ENCODE assay signal across 27 cellular contexts in genomic region chr13:41137241-41137640, GRCh38. TPM values are rescaled to one million over a fixed set of nuclear protein-coding genes. Genes with fewer than 3 reads are reported as not detected.
DNase-seq lines count a peak whose midpoint lies in the region; ATAC-seq and TF ChIP-seq lines count a peak whose summit lies in the region.
"Had no signal": no experiment of that assay in that cellular context is flagged by ENCODE, and none has a peak within 500 bp of the region (broad histone marks: within the 10 kb centered on the region; RNA-seq: fewer than 3 reads in every experiment).

No MANE protein-coding gene starts in this region.

- dilution Hi-C loops in IMR-90 (cut with HindIII; ENCODE audit: low sequenced_read_pairs, unreplicated experiment) = no loop called here

- peak overlapping the region; percentile 59 for H2AK5ac ChIP-seq in IMR-90 (ENCODE audit: low read depth, low read length)

- peak overlapping the region; percentile 87 for H2BK5ac ChIP-seq in IMR-90 (ENCODE audit: low read depth, low read length, poor library complexity, severe bottlenecking)

- H3K4me3 Mint-ChIP-seq in nephron = peak overlapping the region in 2 of 3 experiments; percentile 6 to 7
- H3K4me3 Mint-ChIP-seq: activated CD4-positive, alpha-beta T cell treated with anti-CD3 and anti-CD28 coated beads, Interleukin-2, amount 10 ng/mL, durations not matched to agents 7 days and 5 days; activated naive CD8-positive, alpha-beta T cell; H9; natural killer cell had no signal

- H4K8ac ChIP-seq in IMR-90 (ENCODE audit: low read depth in 2 of 2, low read length in 2 of 2) = peak overlapping the region; percentile 1 to 89; a peak in 2 of 4 replicates

- TF ChIP-seq RAD21 in IMR-90 (IDR thresholded peaks at IDR 0.05; ENCODE audit: low read length) = no peak

- H2BK120ac ChIP-seq in IMR-90 (ENCODE audit: low read depth, low read length) = peak overlapping the region; percentile 81

- peaks cover 2% of the 10 kb centered on the region for H3K9me3 Mint-ChIP-seq in nephron
- H3K9me3 Mint-ChIP-seq: activated CD4-positive, alpha-beta T cell treated with anti-CD3 and anti-CD28 coated beads, Interleukin-2, amount 10 ng/mL, durations not matched to agents 7 days and 5 days; H9; natural killer cell had no signal

- intact Hi-C loops in IMR-90 (cut with micrococcal nuclease) = no loop called here

- peak overlapping the region; percentile 71; the same call in 1 of the 2 replicates for H3K18ac ChIP-seq in IMR-90 (ENCODE audit: low read depth, low read length)

- no peak for TF ChIP-seq CTCF in IMR-90 (conservative IDR thresholded peaks at IDR 0.05; ENCODE audit: low read depth, low read length)
- no peak for TF ChIP-seq CTCF in nephron (IDR thresholded peaks at IDR 0.05; ENCODE audit: unreplicated experiment in 3 of 3)
- TF ChIP-seq CTCF in foreskin fibroblast (IDR thresholded peaks at IDR 0.05; ENCODE audit: low read depth, low read length) = no peak

- peak overlapping the region; percentile 11; the same call in 1 of the 2 replicates for H3K23ac ChIP-seq in IMR-90 (ENCODE audit: low read depth, low read length)

- H3K4ac ChIP-seq in IMR-90 (ENCODE audit: low read depth, low read length) = peak overlapping the region; percentile 86; the same call in 1 of the 2 replicates

- H3K27ac Mint-ChIP-seq in nephron = no peak overlapping the region
- H3K27ac Mint-ChIP-seq: activated CD4-positive, alpha-beta T cell treated with anti-CD3 and anti-CD28 coated beads, Interleukin-2, amount 10 ng/mL, durations not matched to agents 7 days and 5 days; activated naive CD8-positive, alpha-beta T cell; natural killer cell had no signal

- in situ Hi-C loops in IMR-90 (cut with MboI; ENCODE audit: low sequenced_read_pairs) = no loop called here

- peak overlapping the region; percentile 30 for H4K91ac ChIP-seq in IMR-90 (ENCODE audit: insufficient read depth, low read depth, low read length)

- H2BK15ac ChIP-seq in IMR-90 (ENCODE audit: low read depth, low read length) = peak overlapping the region; percentile 27; the same call in 2 of the 3 replicates

- WGBS in IMR-90 (ENCODE audit: extremely low coverage in 2 of 2, insufficient read length in 1 of 2), 2 experiments = 83% methylated on average over 2 of the region's 3 CpGs; no CpG with 5 or more reads in 1 of the 2 experiments

- no peaks in the 10 kb centered on the region for H3K9me3 ChIP-seq in IMR-90 (ENCODE audit: control insufficient read depth, insufficient read depth, low read length)
- H3K9me3 ChIP-seq: BE2C, heart right ventricle, mucosa of descending colon, upper lobe of left lung had no signal

- no peak overlapping the region for H2AFZ ChIP-seq in IMR-90 (replicated peaks; ENCODE audit: low read length, poor library complexity)

- 0 out of 2 replicates have a peak overlapping the region, but pooled peaks have one; percentile 12 for H3K4me2 ChIP-seq in IMR-90 (ENCODE audit: low read depth, low read length)

- ATAC-seq in IMR-90 (ENCODE audit: low read depth) = no peak
- no peak for ATAC-seq in GM21515 (IDR thresholded peaks at IDR 0.05; ENCODE audit: unreplicated experiment)
- ATAC-seq: heart right ventricle, mucosa of descending colon, natural killer cell, Panc1 had no signal

- peaks cover 16% of the 10 kb centered on the region for H3K4me1 Mint-ChIP-seq in nephron

- no peaks in the 10 kb centered on the region for H4K20me1 ChIP-seq in IMR-90 (ENCODE audit: insufficient read depth, low read length)

- peak overlapping the region; percentile 9; the same call in 1 of the 2 replicates for H3K27ac ChIP-seq in IMR-90 (ENCODE audit: insufficient read depth, low read length)
- H3K27ac ChIP-seq: heart right ventricle, HL-60, upper lobe of left lung had no signal

- POLR2A ChIA-PET in IMR-90 (lab: Charles Lee; ENCODE audit: unreplicated experiment) = no interaction called here

- peak overlapping the region; percentile 57; the same call in 1 of the 2 replicates for H3K14ac ChIP-seq in IMR-90 (replicated peaks; ENCODE audit: low read depth, low read length)

- H3K36me3 ChIP-seq in IMR-90 (ENCODE audit: control insufficient read depth, insufficient read depth, low read length) = no peaks in the 10 kb centered on the region
- H3K36me3 ChIP-seq: BE2C, heart right ventricle, upper lobe of left lung had no signal

- TF ChIP-seq POLR2A in IMR-90 (IDR thresholded peaks at IDR 0.05; ENCODE audit: low read depth, low read length) = no peak

- H2BK20ac ChIP-seq in IMR-90 (ENCODE audit: low read depth, low read length) = peak overlapping the region; percentile 89

- peak overlapping the region; percentile 85; the same call in 1 of the 2 replicates for H4K5ac ChIP-seq in IMR-90 (ENCODE audit: low read depth, low read length)

- peaks cover 14% of the 10 kb centered on the region for H3K4me1 ChIP-seq in IMR-90 (ENCODE audit: control insufficient read depth, insufficient read depth, low read length)
- H3K4me1 ChIP-seq: BE2C had no signal

- H3K79me1 ChIP-seq in IMR-90 (ENCODE audit: low read depth in 1 of 2, low read length in 2 of 2) = peaks cover 11 to 16% of the 10 kb centered on the region in 2 experiments

- CTCF ChIA-PET in IMR-90 (lab: Yijun Ruan, JAX) = no interaction called here

- H3K27me3 Mint-ChIP-seq in nephron (ENCODE audit: low read depth) = no peaks in the 10 kb centered on the region
- H3K27me3 Mint-ChIP-seq: activated CD4-positive, alpha-beta T cell treated with anti-CD3 and anti-CD28 coated beads, Interleukin-2, amount 10 ng/mL, durations not matched to agents 7 days and 5 days; activated naive CD8-positive, alpha-beta T cell had no signal

- H3K4me3 ChIP-seq in IMR-90 (ENCODE audit: insufficient read depth, low read depth, low read length) (no peak overlapping the region), foreskin fibroblast (ENCODE audit: low read depth in 1 of 2, low read length in 2 of 2) (no peak overlapping the region)
- H3K4me3 ChIP-seq: heart right ventricle, lung, mucosa of descending colon, upper lobe of left lung had no signal

- BruUV-seq in IMR-90 (replicated peaks; lab: Mats Ljungman, UMichigan) = no TSS peak

- no peak overlapping the region for H2AK9ac ChIP-seq in IMR-90 (replicated peaks; ENCODE audit: low read depth, low read length, poor library complexity)

- DNase-seq in ELR (ENCODE audit: low read depth) = peak; percentile 62
- peak; percentile 23 for DNase-seq in IMR-90
- peak; percentile 9 to 17 for DNase-seq in dermis microvascular lymphatic vessel endothelial cell (ENCODE audit: low read depth in 2 of 2)
- DNase-seq in cortex of kidney (lab: John Stamatoyannopoulos, UW) = no peak
- DNase-seq in foreskin fibroblast = no peak
- DNase-seq in SKM-1 treated with dmso at 0.1 percent for 144 hours (lab: John Stamatoyannopoulos, UW; ENCODE audit: unreplicated experiment) = no peak
- DNase-seq: activated CD4-positive, alpha-beta T cell treated with anti-CD3 and anti-CD28 coated beads, Interleukin-2, amount 10 ng/mL, durations not matched to agents 7 days and 5 days; anterior cingulate cortex; BE2C; effector memory CD4-positive, alpha-beta T cell; foreskin melanocyte; H9; heart right ventricle; Kasumi-1; mucosa of descending colon; natural killer cell; NCI-H1694 treated with DMSO at 0.1 percent for 48 hours; NCI-H2171; SHP77 treated with DMSO at 0.1 percent for 48 hours; stimulated activated naive CD4-positive, alpha-beta T cell; upper lobe of left lung had no signal

- H3K9ac ChIP-seq in IMR-90 (ENCODE audit: low read depth, low read length) = no peak overlapping the region

- H3K27me3 ChIP-seq in IMR-90 (ENCODE audit: control insufficient read depth, insufficient read depth, low read length) = no peaks in the 10 kb centered on the region
- H3K27me3 ChIP-seq: BE2C, heart right ventricle, upper lobe of left lung had no signal

- H3K36me3 Mint-ChIP-seq in nephron (ENCODE audit: low read depth) = peaks cover 4% of the 10 kb centered on the region
- H3K36me3 Mint-ChIP-seq: natural killer cell had no signal

- H3K56ac ChIP-seq in IMR-90 (ENCODE audit: extremely low read depth, insufficient read depth, low read length) = no peak overlapping the region

- peaks cover 16% of the 10 kb centered on the region for H3K9me1 ChIP-seq in IMR-90 (ENCODE audit: insufficient read depth, low read length)

TF ChIP-seq in IMR-90, 13 proteins besides CTCF, POLR2A, EP300 and RAD21:
- TF ChIP-seq SMC3 (IDR thresholded peaks at IDR 0.05; ENCODE audit: low read depth, low read length) (no peak), RFX5 (IDR thresholded peaks at IDR 0.05; ENCODE audit: low read depth, low read length) (no peak), USF2 (IDR thresholded peaks at IDR 0.05; ENCODE audit: low read depth, low read length) (no peak), MXI1 (IDR thresholded peaks at IDR 0.05; ENCODE audit: borderline replicate concordance, low read depth, low read length) (no peak), FOS (IDR thresholded peaks at IDR 0.05; ENCODE audit: low read depth, low read length) (no peak), NFE2L2 (IDR thresholded peaks at IDR 0.05; ENCODE audit: low read depth, low read length) (no peak)

RNA-seq across cellular contexts. Expression of gene KBTBD6, which starts 4.6 kb away (rescaled TPM):
- 14.7 and 18.3 TPM in 2 replicates for total RNA-seq in IMR-90 (2012; rRNA removed)
- 3.0 and 3.6 TPM in 2 replicates for polyA plus RNA-seq in IMR-90 (2012; rRNA removed)
- polyA plus RNA-seq in IMR-90 (2012; cell fraction: cytosol; rRNA removed) = 2.0 and 2.3 TPM in 2 replicates
- polyA plus RNA-seq in IMR-90 (2012; cell fraction: nucleus; rRNA removed; ENCODE audit: low replicate concordance) = 0.98 and 1.2 TPM in 2 replicates
- total RNA-seq in dermis microvascular lymphatic vessel endothelial cell = 7.7 and 8.5 TPM in 2 replicates

RNA-seq across cellular contexts. Expression of gene KBTBD7, which starts 57.1 kb away (rescaled TPM):
- total RNA-seq in IMR-90 (2012; rRNA removed) (7.9 and 9.4 TPM in 2 replicates), dermis microvascular lymphatic vessel endothelial cell (5.1 and 7.5 TPM in 2 replicates)
- polyA plus RNA-seq in IMR-90 (2012; rRNA removed) = 1.8 and 2.1 TPM in 2 replicates
- polyA plus RNA-seq in IMR-90 (2012; cell fraction: cytosol; rRNA removed) = 1.0 and 1.5 TPM in 2 replicates
- polyA plus RNA-seq in IMR-90 (2012; cell fraction: nucleus; rRNA removed; ENCODE audit: low replicate concordance) = 0.66 and 0.91 TPM in 2 replicates

Comparison
In these comparisons a context has a peak if more than half of its experiments do, and no peak if none do; other contexts are left out.
1. DNase-seq: peak in ELR (single experiment), IMR-90 (single experiment) and dermis microvascular lymphatic vessel endothelial cell (2 of 2); none in cortex of kidney (single experiment), foreskin fibroblast (0 of 2) and SKM-1 treated with dmso at 0.1 percent for 144 hours (single experiment).